26 cellular contexts compared by ENCODE assay signal in genomic region chr15:66323312-66323928, GRCh38. TPM values are rescaled to one million over a fixed set of nuclear protein-coding genes. Genes with fewer than 3 reads are reported as not detected.
DNase-seq lines count a peak whose midpoint lies in the region; ATAC-seq and TF ChIP-seq lines count a peak whose summit lies in the region.
"Had no signal": no experiment of that assay in that cellular context is flagged by ENCODE, and none has a peak within 500 bp of the region (broad histone marks: within the 10 kb centered on the region; RNA-seq: fewer than 3 reads in every experiment).

No MANE protein-coding gene starts in this region.

- H3K27me3 ChIP-seq in CD4-positive, CD25-positive, alpha-beta regulatory T cell (ENCODE audit: control insufficient read depth, insufficient read depth, low read length), result no peaks in the 10 kb centered on the region
- no peaks in the 10 kb centered on the region for H3K27me3 ChIP-seq in H7 (ENCODE audit: control insufficient read depth, insufficient read depth, low read length)
- H3K27me3 ChIP-seq: esophagus squamous epithelium, tibial artery had no signal

- H3K27me3 Mint-ChIP-seq in CD4-positive, CD25-positive, alpha-beta regulatory T cell, result no peaks in the 10 kb centered on the region
- no peaks in the 10 kb centered on the region for H3K27me3 Mint-ChIP-seq in activated naive CD8-positive, alpha-beta T cell
- H3K27me3 Mint-ChIP-seq in neural crest cell (ENCODE audit: low read depth) (no peaks in the 10 kb centered on the region), type B pancreatic cell (no peaks in the 10 kb centered on the region)
- H3K27me3 Mint-ChIP-seq: memory B cell had no signal

- no peak overlapping the region for H3K4me3 Mint-ChIP-seq in CD4-positive, CD25-positive, alpha-beta regulatory T cell
- no peak overlapping the region for H3K4me3 Mint-ChIP-seq in activated naive CD8-positive, alpha-beta T cell
- H3K4me3 Mint-ChIP-seq in neural crest cell (no peak overlapping the region), type B pancreatic cell (no peak overlapping the region)
- H3K4me3 Mint-ChIP-seq: activated naive CD4-positive, alpha-beta T cell treated with anti-CD3 and anti-CD28 coated beads for 36 hours; memory B cell; T-helper 1 cell treated with Interleukin-12 subunit alpha and Interleukin-12 subunit beta and Interleukin-4 antibody, amounts not matched to agents 30 μg/mL and 1 μg/mL, for 36 hours had no signal

- peaks cover 86% of the 10 kb centered on the region for H3K36me3 ChIP-seq in CD4-positive, CD25-positive, alpha-beta regulatory T cell (ENCODE audit: control insufficient read depth, insufficient read depth, low read length)
- peaks cover 5% of the 10 kb centered on the region for H3K36me3 ChIP-seq in H7 (replicated peaks; ENCODE audit: control insufficient read depth, insufficient read depth, low read length)

- no peaks in the 10 kb centered on the region for H3K9me3 ChIP-seq in CD4-positive, CD25-positive, alpha-beta regulatory T cell (ENCODE audit: control insufficient read depth in 2 of 2, low read length in 2 of 2)
- H3K9me3 ChIP-seq: esophagus squamous epithelium, SK-N-SH, tibial artery had no signal

- H3K36me3 Mint-ChIP-seq in CD4-positive, CD25-positive, alpha-beta regulatory T cell, result peaks cover 33% of the 10 kb centered on the region
- H3K36me3 Mint-ChIP-seq in activated naive CD8-positive, alpha-beta T cell, result peaks cover 5% of the 10 kb centered on the region
- peaks cover 11% of the 10 kb centered on the region for H3K36me3 Mint-ChIP-seq in neural crest cell (ENCODE audit: low read depth)
- peaks cover 12% of the 10 kb centered on the region for H3K36me3 Mint-ChIP-seq in type B pancreatic cell

- H3K4me3 ChIP-seq in CD4-positive, CD25-positive, alpha-beta regulatory T cell (ENCODE audit: low read depth, low read length), result no peak overlapping the region
- H3K4me3 ChIP-seq in H7 (ENCODE audit: insufficient read depth, low read depth, low read length), result no peak overlapping the region
- H3K4me3 ChIP-seq: esophagus squamous epithelium, tibial artery had no signal

- no peak for DNase-seq in CD4-positive, CD25-positive, alpha-beta regulatory T cell
- peak; percentile 12 for DNase-seq in H7
- DNase-seq in neural crest cell (ENCODE audit: low read depth, low spot score), result no peak
- no peak for DNase-seq in cerebellar nuclear complex (lab: John Stamatoyannopoulos, UW)
- DNase-seq in type B pancreatic cell (ENCODE audit: extremely low spot score, unreplicated experiment), result no peak
- DNase-seq: activated CD4-positive, alpha-beta T cell treated with anti-CD3 and anti-CD28 coated beads for 4 hours; activated naive CD4-positive, alpha-beta T cell treated with anti-CD3 and anti-CD28 coated beads for 36 hours; activated T-cell treated with anti-CD3 and anti-CD28 coated beads, Interleukin-2, amount 50 U/mL, for 48 hours; C1 segment of cervical spinal cord; cortex of kidney; esophagus squamous epithelium; hippocampal formation; left colon; MM.1S; NCI-H1417; NCI-H2029 treated with DMSO at 0.1 percent for 48 hours; NCI-H748 treated with DMSO at 0.1 percent for 48 hours; occipital lobe; SK-N-SH; stimulated activated CD4-positive, alpha-beta T cell treated with anti-CD3 and anti-CD28 coated beads, Interleukin-15, amount 100 ng/mL, for 24 hours; tibial artery had no signal

- no peak overlapping the region for H3K27ac ChIP-seq in CD4-positive, CD25-positive, alpha-beta regulatory T cell (ENCODE audit: insufficient read depth, low read length, poor library complexity, severe bottlenecking)
- H3K27ac ChIP-seq: esophagus squamous epithelium, KMS-11, tibial artery had no signal

- peaks cover 0 to 5% (median 0%) of the 10 kb centered on the region in 4 donors for H3K4me1 Mint-ChIP-seq in CD4-positive, CD25-positive, alpha-beta regulatory T cell
- no peaks in the 10 kb centered on the region for H3K4me1 Mint-ChIP-seq in activated naive CD8-positive, alpha-beta T cell (ENCODE audit: low read depth)
- H3K4me1 Mint-ChIP-seq in neural crest cell (peaks cover 9% of the 10 kb centered on the region), type B pancreatic cell (ENCODE audit: unreplicated experiment) (no peaks in the 10 kb centered on the region)
- H3K4me1 Mint-ChIP-seq: memory B cell had no signal

- H3K4me1 ChIP-seq in CD4-positive, CD25-positive, alpha-beta regulatory T cell (ENCODE audit: control insufficient read depth, insufficient read depth, low read length, poor library complexity, severe bottlenecking), result no peaks in the 10 kb centered on the region
- H3K4me1 ChIP-seq: esophagus squamous epithelium, tibial artery had no signal

- H3K27ac Mint-ChIP-seq in CD4-positive, CD25-positive, alpha-beta regulatory T cell, result peak overlapping the region; percentile 18 to 58 (median 37)
- H3K27ac Mint-ChIP-seq in activated naive CD8-positive, alpha-beta T cell, result peak overlapping the region; percentile 41
- peak overlapping the region; percentile 13 for H3K27ac Mint-ChIP-seq in neural crest cell (ENCODE audit: unreplicated experiment)
- no peak overlapping the region for H3K27ac Mint-ChIP-seq in type B pancreatic cell
- H3K27ac Mint-ChIP-seq: activated naive CD4-positive, alpha-beta T cell treated with anti-CD3 and anti-CD28 coated beads for 36 hours; memory B cell; T-helper 1 cell treated with Interleukin-12 subunit alpha and Interleukin-12 subunit beta and Interleukin-4 antibody, amounts not matched to agents 30 μg/mL and 1 μg/mL, for 36 hours had no signal

- ATAC-seq in CD4-positive, CD25-positive, alpha-beta regulatory T cell (ENCODE audit: low read depth in 2 of 2), result no peak
- ATAC-seq in HG03469 (IDR thresholded peaks at IDR 0.05; ENCODE audit: unreplicated experiment), result no peak
- ATAC-seq: left colon had no signal

- no peaks in the 10 kb centered on the region for H3K9me3 Mint-ChIP-seq in CD4-positive, CD25-positive, alpha-beta regulatory T cell
- H3K9me3 Mint-ChIP-seq in activated naive CD8-positive, alpha-beta T cell (ENCODE audit: low read depth), result no peaks in the 10 kb centered on the region
- H3K9me3 Mint-ChIP-seq in neural crest cell, result no peaks in the 10 kb centered on the region
- H3K9me3 Mint-ChIP-seq in type B pancreatic cell, result no peaks in the 10 kb centered on the region
- H3K9me3 Mint-ChIP-seq: activated naive CD4-positive, alpha-beta T cell treated with anti-CD3 and anti-CD28 coated beads for 36 hours; memory B cell; T-helper 1 cell treated with Interleukin-12 subunit alpha and Interleukin-12 subunit beta and Interleukin-4 antibody, amounts not matched to agents 30 μg/mL and 1 μg/mL, for 36 hours had no signal

- TF ChIP-seq CTCF in neural crest cell (conservative IDR thresholded peaks at IDR 0.05) (no peak), type B pancreatic cell (conservative IDR thresholded peaks at IDR 0.05) (no peak)

RNA-seq across cellular contexts. Expression of gene DIS3L, which starts 30.1 kb away (rescaled TPM):
- total RNA-seq in CD4-positive, CD25-positive, alpha-beta regulatory T cell, result 24.3 TPM
- polyA plus RNA-seq in CD4-positive, CD25-positive, alpha-beta regulatory T cell, result 10 to 100 TPM; 23.4 to 35.9 (median 28.5) TPM
- 26.9 and 28.4 TPM in 2 replicates for total RNA-seq in H7 (2014; rRNA removed; shearing (Covaris generic))
- 56.3 and 57.8 TPM in 2 replicates for total RNA-seq in neural crest cell
- total RNA-seq in type B pancreatic cell (ENCODE audit: low replicate concordance), result 21.6 and 37.7 TPM in 2 replicates

RNA-seq across cellular contexts. Expression of gene TIPIN, which starts 33.1 kb away (rescaled TPM):
- total RNA-seq in CD4-positive, CD25-positive, alpha-beta regulatory T cell, result 6.0 TPM
- polyA plus RNA-seq in CD4-positive, CD25-positive, alpha-beta regulatory T cell, result 10 to 100 TPM in 2 of 4 donors, 1 to 10 TPM in 2; 6.8 to 11.2 (median 9.4) TPM
- 16.2 and 17.0 TPM in 2 replicates for total RNA-seq in H7 (2014; rRNA removed; shearing (Covaris generic))
- total RNA-seq in neural crest cell (23.4 and 23.7 TPM in 2 replicates), type B pancreatic cell (ENCODE audit: low replicate concordance) (8.3 and 14.3 TPM in 2 replicates)
